Comparison of ENCODE assay signal across 32 cellular contexts in the genomic region with DNA sequence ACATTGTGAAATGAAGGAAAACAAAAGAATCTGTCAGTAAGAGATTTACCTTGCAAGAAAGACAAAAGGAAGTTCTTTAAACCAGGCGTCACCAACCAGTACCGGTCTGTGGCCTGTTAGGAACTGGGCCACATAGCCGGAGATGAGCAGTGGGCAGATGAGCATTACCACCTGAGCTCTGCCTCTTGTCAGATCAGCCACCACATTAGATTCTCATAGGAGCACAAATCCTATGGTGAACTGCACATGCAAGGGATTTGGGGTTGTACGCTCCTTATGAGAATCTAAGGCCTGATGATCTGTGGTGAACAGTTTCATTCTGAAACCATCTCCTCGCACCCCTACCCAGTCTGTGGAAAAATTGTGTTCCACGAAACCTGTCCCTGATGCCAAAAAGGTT.
DNase-seq lines count a peak whose midpoint lies in the region; ATAC-seq and TF ChIP-seq lines count a peak whose summit lies in the region.
"Had no signal": no experiment of that assay in that cellular context is flagged by ENCODE, and none has a peak within 500 bp of the region (broad histone marks: within the 10 kb centered on the region; RNA-seq: fewer than 3 reads in every experiment).

No MANE protein-coding gene starts in this region.

- peaks cover 54% of the 10 kb centered on the region for H3K36me3 Mint-ChIP-seq in T-helper 1 cell treated with Interleukin-12 subunit alpha and Interleukin-12 subunit beta and Interleukin-4 antibody, amounts not matched to agents 30 μg/mL and 1 μg/mL, for 36 hours (ENCODE audit: low read depth)
- H3K36me3 Mint-ChIP-seq in CD8-positive, alpha-beta T cell: peaks cover 55% of the 10 kb centered on the region
- peaks cover 30% of the 10 kb centered on the region for H3K36me3 Mint-ChIP-seq in activated naive CD8-positive, alpha-beta T cell
- H3K36me3 Mint-ChIP-seq in natural killer cell treated with Interleukin-12 subunit alpha and Interleukin-12 subunit beta and Interleukin-15 and Interleukin-18, amount 100 ng/mL, for 72 hours: peaks cover 28% of the 10 kb centered on the region

- no peaks in the 10 kb centered on the region for H3K27me3 ChIP-seq in CD8-positive, alpha-beta T cell (ENCODE audit: insufficient read depth, low read length)
- H3K27me3 ChIP-seq: esophagus squamous epithelium, foreskin keratinocyte, heart left ventricle, right lobe of liver had no signal

- no peaks in the 10 kb centered on the region for H3K27me3 Mint-ChIP-seq in T-helper 1 cell treated with Interleukin-12 subunit alpha and Interleukin-12 subunit beta and Interleukin-4 antibody, amounts not matched to agents 30 μg/mL and 1 μg/mL, for 36 hours (ENCODE audit: low read depth)
- no peaks in the 10 kb centered on the region for H3K27me3 Mint-ChIP-seq in CD8-positive, alpha-beta T cell (ENCODE audit: low read depth)
- no peaks in the 10 kb centered on the region for H3K27me3 Mint-ChIP-seq in activated naive CD8-positive, alpha-beta T cell
- no peaks in the 10 kb centered on the region for H3K27me3 Mint-ChIP-seq in natural killer cell treated with Interleukin-12 subunit alpha and Interleukin-12 subunit beta and Interleukin-15 and Interleukin-18, amount 100 ng/mL, for 72 hours
- H3K27me3 Mint-ChIP-seq: activated CD8-positive, alpha-beta memory T cell treated with anti-CD3 and anti-CD28 coated beads, Interleukin-2, amount 10 ng/mL, durations not matched to agents 7 days and 5 days had no signal

- H3K4me3 Mint-ChIP-seq in T-helper 1 cell treated with Interleukin-12 subunit alpha and Interleukin-12 subunit beta and Interleukin-4 antibody, amounts not matched to agents 30 μg/mL and 1 μg/mL, for 36 hours: no peak overlapping the region
- H3K4me3 Mint-ChIP-seq in CD8-positive, alpha-beta T cell: peak overlapping the region; percentile 27
- H3K4me3 Mint-ChIP-seq in activated naive CD8-positive, alpha-beta T cell: peak overlapping the region; percentile 18
- peak overlapping the region; percentile 73 for H3K4me3 Mint-ChIP-seq in natural killer cell treated with Interleukin-12 subunit alpha and Interleukin-12 subunit beta and Interleukin-15 and Interleukin-18, amount 100 ng/mL, for 72 hours
- H3K4me3 Mint-ChIP-seq: activated CD8-positive, alpha-beta memory T cell treated with anti-CD3 and anti-CD28 coated beads, Interleukin-2, amount 10 ng/mL, durations not matched to agents 7 days and 5 days; brain; CD14-positive monocyte had no signal

- H3K4me1 Mint-ChIP-seq in T-helper 1 cell treated with Interleukin-12 subunit alpha and Interleukin-12 subunit beta and Interleukin-4 antibody, amounts not matched to agents 30 μg/mL and 1 μg/mL, for 36 hours (ENCODE audit: low read depth): peaks cover 28% of the 10 kb centered on the region
- H3K4me1 Mint-ChIP-seq in CD8-positive, alpha-beta T cell (ENCODE audit: low read depth): peaks cover 55% of the 10 kb centered on the region
- H3K4me1 Mint-ChIP-seq in activated naive CD8-positive, alpha-beta T cell (ENCODE audit: low read depth): peaks cover 58% of the 10 kb centered on the region
- H3K4me1 Mint-ChIP-seq in natural killer cell treated with Interleukin-12 subunit alpha and Interleukin-12 subunit beta and Interleukin-15 and Interleukin-18, amount 100 ng/mL, for 72 hours (ENCODE audit: low read depth in 2 of 2): peaks cover 27 to 59% of the 10 kb centered on the region in 2 donors
- H3K4me1 Mint-ChIP-seq: brain had no signal

- H3K36me3 ChIP-seq in CD8-positive, alpha-beta T cell (ENCODE audit: insufficient read depth, low read length): no peaks in the 10 kb centered on the region
- H3K36me3 ChIP-seq: esophagus squamous epithelium, heart left ventricle, left ventricle myocardium inferior, prostate gland, right lobe of liver had no signal

- peak; percentile 51 for ATAC-seq in CD8-positive, alpha-beta T cell
- peak in 1 of 2 donors; percentile 53 for ATAC-seq in natural killer cell treated with Interleukin-12 subunit alpha and Interleukin-12 subunit beta and Interleukin-15 and Interleukin-18, amount 100 ng/mL, for 72 hours
- ATAC-seq in GM21526 (IDR thresholded peaks at IDR 0.05; ENCODE audit: low FRiP score, unreplicated experiment): no peak
- ATAC-seq in Right ventricle myocardium inferior: no peak
- ATAC-seq: foreskin keratinocyte, heart left ventricle, Panc1, right lobe of liver had no signal

- peak overlapping the region; percentile 68 for H3K27ac Mint-ChIP-seq in T-helper 1 cell treated with Interleukin-12 subunit alpha and Interleukin-12 subunit beta and Interleukin-4 antibody, amounts not matched to agents 30 μg/mL and 1 μg/mL, for 36 hours
- peak overlapping the region; percentile 90 for H3K27ac Mint-ChIP-seq in CD8-positive, alpha-beta T cell
- peak overlapping the region; percentile 70 for H3K27ac Mint-ChIP-seq in activated naive CD8-positive, alpha-beta T cell
- peak overlapping the region; percentile 75 to 80 for H3K27ac Mint-ChIP-seq in natural killer cell treated with Interleukin-12 subunit alpha and Interleukin-12 subunit beta and Interleukin-15 and Interleukin-18, amount 100 ng/mL, for 72 hours
- H3K27ac Mint-ChIP-seq: activated CD8-positive, alpha-beta memory T cell treated with anti-CD3 and anti-CD28 coated beads, Interleukin-2, amount 10 ng/mL, durations not matched to agents 7 days and 5 days; brain had no signal

- peaks cover 9% of the 10 kb centered on the region for H3K4me1 ChIP-seq in CD8-positive, alpha-beta T cell (ENCODE audit: insufficient read depth, low read length)
- H3K4me1 ChIP-seq: esophagus squamous epithelium, prostate gland, right lobe of liver had no signal

- H3K9me3 Mint-ChIP-seq in T-helper 1 cell treated with Interleukin-12 subunit alpha and Interleukin-12 subunit beta and Interleukin-4 antibody, amounts not matched to agents 30 μg/mL and 1 μg/mL, for 36 hours: peaks cover 27% of the 10 kb centered on the region
- peaks cover 14% of the 10 kb centered on the region for H3K9me3 Mint-ChIP-seq in CD8-positive, alpha-beta T cell
- H3K9me3 Mint-ChIP-seq in activated naive CD8-positive, alpha-beta T cell (ENCODE audit: low read depth): peaks cover 8% of the 10 kb centered on the region
- peaks cover 3% of the 10 kb centered on the region for H3K9me3 Mint-ChIP-seq in natural killer cell treated with Interleukin-12 subunit alpha and Interleukin-12 subunit beta and Interleukin-15 and Interleukin-18, amount 100 ng/mL, for 72 hours

- no peak for TF ChIP-seq CTCF in CD8-positive, alpha-beta T cell (IDR thresholded peaks at IDR 0.05)

- DNase-seq in T-helper 1 cell (no peak), Ammon's horn (ENCODE audit: low spot score) (no peak), Right ventricle myocardium inferior (ENCODE audit: missing footprints) (no peak)
- DNase-seq in CD8-positive, alpha-beta T cell: no peak
- no peak for DNase-seq in natural killer cell treated with Interleukin-12 subunit alpha and Interleukin-12 subunit beta and Interleukin-15 and Interleukin-18, amount 100 ng/mL, for 72 hours (ENCODE audit: low spot score)
- DNase-seq: activated CD4-positive, alpha-beta T cell treated with anti-CD3 and anti-CD28 coated beads for 4 hours; activated CD8-positive, alpha-beta memory T cell treated with anti-CD3 and anti-CD28 coated beads, Interleukin-2, amount 10 ng/mL, durations not matched to agents 7 days and 5 days; activated effector memory CD4-positive, alpha-beta T cell treated with anti-CD3 and anti-CD28 coated beads, Interleukin-2, amount 50 U/mL, for 16 hours; amniotic stem cell; esophagus squamous epithelium; foreskin keratinocyte; heart left ventricle; left ventricle myocardium inferior; NCI-H146; NCI-H2107; NCI-H345; nucleus accumbens; right lobe of liver; SHP77; stimulated activated CD4-positive, alpha-beta T cell treated with anti-CD3 and anti-CD28 coated beads, Interleukin-12 subunit alpha, Interleukin-12 subunit beta, amount 100 ng/mL, for 4 hours; stimulated activated CD4-positive, alpha-beta T cell treated with anti-CD3 and anti-CD28 coated beads, Interleukin-2, amount 100 ng/mL, for 48 hours; T1000; trophoblast cell had no signal

- POLR2A ChIA-PET in CD8-positive, alpha-beta T cell (lab: Charles Lee): no interaction called here

- no peaks in the 10 kb centered on the region for H3K9me3 ChIP-seq in CD8-positive, alpha-beta T cell (ENCODE audit: low read length)
- H3K9me3 ChIP-seq: esophagus squamous epithelium, prostate gland, right lobe of liver had no signal

- H3K4me3 ChIP-seq in CD8-positive, alpha-beta T cell (ENCODE audit: low read depth, low read length): no peak overlapping the region
- H3K4me3 ChIP-seq: esophagus squamous epithelium, heart left ventricle, left ventricle myocardium inferior, prostate gland, right lobe of liver had no signal

- intact Hi-C loops in CD8-positive, alpha-beta T cell (cut with DNase I, micrococcal nuclease): no loop called here
- intact Hi-C loops in Right ventricle myocardium inferior (cut with DNase I): no loop called here

- H3K27ac ChIP-seq in CD8-positive, alpha-beta T cell (ENCODE audit: low read depth, low read length): no peak overlapping the region
- H3K27ac ChIP-seq: 22Rv1, esophagus squamous epithelium, foreskin keratinocyte, heart left ventricle, left ventricle myocardium inferior, prostate gland, right lobe of liver, VCaP had no signal

- CTCF ChIA-PET in CD8-positive, alpha-beta T cell (lab: Charles Lee): interaction anchor here (0.5 kb wide), 1 partner anchor 124 kb away, joined by 3 read pairs; no protein-coding TSS in a partner anchor
